In genomic region chr7:128201690-128202085, GRCh38 we compare ENCODE assay signal across 13 cellular contexts. TPM values are rescaled to one million over a fixed set of nuclear protein-coding genes. Genes with fewer than 3 reads are reported as not detected.
A peak's percentile ranks its signal among the peaks of the same experiment; 100 is the strongest.
DNase-seq lines count a peak whose midpoint lies in the region; ATAC-seq and TF ChIP-seq lines count a peak whose summit lies in the region.
"Had no signal": no experiment of that assay in that cellular context is flagged by ENCODE, and none has a peak within 500 bp of the region (broad histone marks: within the 10 kb centered on the region; RNA-seq: fewer than 3 reads in every experiment).

No MANE protein-coding gene starts in this region.

- CTCF ChIA-PET in activated CD8-positive, alpha-beta memory T cell treated with anti-CD3 and anti-CD28 coated beads, Interleukin-2, amount 10 ng/mL, durations not matched to agents 7 days and 5 days (lab: Charles Lee) = no interaction called here

- H3K27me3 ChIP-seq in gastroesophageal sphincter = peaks cover 88% of the 10 kb centered on the region

- H3K27me3 Mint-ChIP-seq in activated CD8-positive, alpha-beta memory T cell treated with anti-CD3 and anti-CD28 coated beads, Interleukin-2, amount 10 ng/mL, durations not matched to agents 7 days and 5 days = peaks cover 50% of the 10 kb centered on the region
- peaks cover 48% of the 10 kb centered on the region for H3K27me3 Mint-ChIP-seq in activated naive CD8-positive, alpha-beta T cell treated with anti-CD3 and anti-CD28 coated beads, Interleukin-2, amount 50 U/mL, for 24 hours
- peaks cover 60% of the 10 kb centered on the region for H3K27me3 Mint-ChIP-seq in stimulated activated naive CD8-positive, alpha-beta T cell treated with anti-CD3 and anti-CD28 coated beads, Interleukin-15, amount 100 ng/mL, for 72 hours

- no peaks in the 10 kb centered on the region for H3K9me3 ChIP-seq in gastroesophageal sphincter

- peaks cover 6% of the 10 kb centered on the region for H3K4me1 Mint-ChIP-seq in activated CD8-positive, alpha-beta memory T cell treated with anti-CD3 and anti-CD28 coated beads, Interleukin-2, amount 10 ng/mL, durations not matched to agents 7 days and 5 days
- H3K4me1 Mint-ChIP-seq in activated naive CD8-positive, alpha-beta T cell treated with anti-CD3 and anti-CD28 coated beads, Interleukin-2, amount 50 U/mL, for 24 hours = peaks cover 15% of the 10 kb centered on the region
- peaks cover 22% of the 10 kb centered on the region for H3K4me1 Mint-ChIP-seq in stimulated activated naive CD8-positive, alpha-beta T cell treated with anti-CD3 and anti-CD28 coated beads, Interleukin-15, amount 100 ng/mL, for 72 hours

- peak; percentile 28 for DNase-seq in activated CD8-positive, alpha-beta memory T cell treated with anti-CD3 and anti-CD28 coated beads, Interleukin-2, amount 10 ng/mL, durations not matched to agents 7 days and 5 days
- DNase-seq in activated CD8-positive, alpha-beta memory T cell treated with anti-CD3 and anti-CD28 coated beads for 24 hours = no peak
- DNase-seq in activated naive CD8-positive, alpha-beta T cell treated with anti-CD3 and anti-CD28 coated beads, Interleukin-2, amount 50 U/mL, for 24 hours = no peak
- DNase-seq in left lobe of liver (ENCODE audit: low spot score) (peak; percentile 27), Ammon's horn (ENCODE audit: low spot score) (no peak)
- no peak for DNase-seq in stimulated activated naive CD8-positive, alpha-beta T cell treated with anti-CD3 and anti-CD28 coated beads, Interleukin-15, amount 100 ng/mL, for 72 hours
- DNase-seq: ACHN, hypothalamus, MM.1S, NCI-H345 had no signal

- no peak for TF ChIP-seq POLR2A in gastroesophageal sphincter (IDR thresholded peaks at IDR 0.05)

- H3K36me3 Mint-ChIP-seq in activated CD8-positive, alpha-beta memory T cell treated with anti-CD3 and anti-CD28 coated beads, Interleukin-2, amount 10 ng/mL, durations not matched to agents 7 days and 5 days = no peaks in the 10 kb centered on the region
- H3K36me3 Mint-ChIP-seq in activated naive CD8-positive, alpha-beta T cell treated with anti-CD3 and anti-CD28 coated beads, Interleukin-2, amount 50 U/mL, for 24 hours (ENCODE audit: low read depth) = no peaks in the 10 kb centered on the region

- no peak for ATAC-seq in activated CD8-positive, alpha-beta memory T cell treated with anti-CD3 and anti-CD28 coated beads, Interleukin-2, amount 10 ng/mL, durations not matched to agents 7 days and 5 days
- no peak for ATAC-seq in activated naive CD8-positive, alpha-beta T cell treated with anti-CD3 and anti-CD28 coated beads, Interleukin-2, amount 50 U/mL, for 24 hours
- ATAC-seq in left lobe of liver (no peak), gastroesophageal sphincter (no peak), HG03439 (IDR thresholded peaks at IDR 0.05; ENCODE audit: unreplicated experiment) (no peak)
- peak; percentile 14 for ATAC-seq in stimulated activated naive CD8-positive, alpha-beta T cell treated with anti-CD3 and anti-CD28 coated beads, Interleukin-15, amount 100 ng/mL, for 72 hours

- peaks cover 1% of the 10 kb centered on the region for H3K9me3 Mint-ChIP-seq in activated CD8-positive, alpha-beta memory T cell treated with anti-CD3 and anti-CD28 coated beads, Interleukin-2, amount 10 ng/mL, durations not matched to agents 7 days and 5 days (ENCODE audit: low read depth)
- peaks cover 1% of the 10 kb centered on the region for H3K9me3 Mint-ChIP-seq in activated naive CD8-positive, alpha-beta T cell treated with anti-CD3 and anti-CD28 coated beads, Interleukin-2, amount 50 U/mL, for 24 hours
- peaks cover 2 to 6% of the 10 kb centered on the region in 2 donors for H3K9me3 Mint-ChIP-seq in stimulated activated naive CD8-positive, alpha-beta T cell treated with anti-CD3 and anti-CD28 coated beads, Interleukin-15, amount 100 ng/mL, for 72 hours

- no peak for TF ChIP-seq CTCF in gastroesophageal sphincter (IDR thresholded peaks at IDR 0.05)

- H3K4me3 Mint-ChIP-seq in activated CD8-positive, alpha-beta memory T cell treated with anti-CD3 and anti-CD28 coated beads, Interleukin-2, amount 10 ng/mL, durations not matched to agents 7 days and 5 days = no peak overlapping the region
- H3K4me3 Mint-ChIP-seq in activated naive CD8-positive, alpha-beta T cell treated with anti-CD3 and anti-CD28 coated beads, Interleukin-2, amount 50 U/mL, for 24 hours = peak overlapping the region; percentile 62
- peak overlapping the region; percentile 62 to 77 for H3K4me3 Mint-ChIP-seq in stimulated activated naive CD8-positive, alpha-beta T cell treated with anti-CD3 and anti-CD28 coated beads, Interleukin-15, amount 100 ng/mL, for 72 hours

- WGBS in gastroesophageal sphincter (ENCODE audit: low coverage in 1 of 2), 2 donors = 12 to 19% methylated on average over 15 to 17 of the region's 17 CpGs

- H3K27ac Mint-ChIP-seq in activated CD8-positive, alpha-beta memory T cell treated with anti-CD3 and anti-CD28 coated beads, Interleukin-2, amount 10 ng/mL, durations not matched to agents 7 days and 5 days = no peak overlapping the region
- no peak overlapping the region for H3K27ac Mint-ChIP-seq in activated naive CD8-positive, alpha-beta T cell treated with anti-CD3 and anti-CD28 coated beads, Interleukin-2, amount 50 U/mL, for 24 hours
- no peak overlapping the region for H3K27ac Mint-ChIP-seq in stimulated activated naive CD8-positive, alpha-beta T cell treated with anti-CD3 and anti-CD28 coated beads, Interleukin-15, amount 100 ng/mL, for 72 hours

- H3K36me3 ChIP-seq in gastroesophageal sphincter = no peaks in the 10 kb centered on the region

- no peak for TF ChIP-seq EP300 in gastroesophageal sphincter (IDR thresholded peaks at IDR 0.05)

- H3K4me3 ChIP-seq in gastroesophageal sphincter = peak overlapping the region in 1 of 2 donors; percentile 20

- peaks cover 0 to 11% (median 4%) of the 10 kb centered on the region in 3 donors for H3K4me1 ChIP-seq in gastroesophageal sphincter

- H3K27ac ChIP-seq in gastroesophageal sphincter = no peak overlapping the region

RNA-seq across cellular contexts. Expression of gene LEP, which starts 39.4 kb away (rescaled TPM):
- not detected for total RNA-seq in activated CD8-positive, alpha-beta memory T cell treated with anti-CD3 and anti-CD28 coated beads, Interleukin-2, amount 10 ng/mL, durations not matched to agents 7 days and 5 days
- total RNA-seq in left lobe of liver (not detected), gastroesophageal sphincter (1 to 10 TPM in 1 of 4 donors, under 1 TPM in 1, not detected in 2; 0.15 to 6.6 TPM)
- total RNA-seq: mucosa of gallbladder had no signal

Comparison
In these comparisons a context has a peak if more than half of its experiments do, and no peak if none do; other contexts are left out.
1. DNase-seq: peak in activated CD8-positive, alpha-beta memory T cell treated with anti-CD3 and anti-CD28 coated beads, Interleukin-2, amount 10 ng/mL, durations not matched to agents 7 days and 5 days (single experiment) and left lobe of liver (single experiment); none in activated CD8-positive, alpha-beta memory T cell treated with anti-CD3 and anti-CD28 coated beads for 24 hours (single experiment), activated naive CD8-positive, alpha-beta T cell treated with anti-CD3 and anti-CD28 coated beads, Interleukin-2, amount 50 U/mL, for 24 hours (single experiment), stimulated activated naive CD8-positive, alpha-beta T cell treated with anti-CD3 and anti-CD28 coated beads, Interleukin-15, amount 100 ng/mL, for 72 hours (0 of 2) and Ammon's horn (single experiment).